In the genomic region with DNA sequence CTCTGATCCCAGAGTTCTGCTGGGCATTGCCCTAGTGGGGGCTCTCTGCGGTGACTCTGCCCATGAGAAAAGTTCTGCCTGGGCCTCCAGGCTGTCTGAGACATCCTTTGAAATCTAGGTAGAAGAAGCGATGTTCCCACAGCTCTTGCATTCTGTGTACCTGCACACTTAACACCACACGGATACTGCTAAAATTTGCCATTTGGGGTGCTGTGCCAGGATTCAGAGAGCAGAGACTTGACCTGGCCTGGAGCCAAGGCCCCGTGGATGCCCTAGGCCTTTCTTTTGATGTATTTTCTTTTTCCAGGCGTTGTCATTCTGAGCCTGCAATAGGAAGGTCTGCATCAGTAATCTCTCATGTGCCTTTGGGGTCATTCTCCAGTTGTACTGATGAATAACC, we compare ENCODE assay signal across 20 cellular contexts.
DNase-seq lines count a peak whose midpoint lies in the region; ATAC-seq and TF ChIP-seq lines count a peak whose summit lies in the region.
"Had no signal": no experiment of that assay in that cellular context is flagged by ENCODE, and none has a peak within 500 bp of the region (broad histone marks: within the 10 kb centered on the region; RNA-seq: fewer than 3 reads in every experiment).

No MANE protein-coding gene starts in this region.

- H3K9ac ChIP-seq in PC-3 (ENCODE audit: low read length): no peak overlapping the region

- H3K4me3 Mint-ChIP-seq in HFFc6: no peak overlapping the region
- H3K4me3 Mint-ChIP-seq: activated B cell treated with CpG ODN at 0.5 μM for 24 hours; activated CD8-positive, alpha-beta memory T cell treated with anti-CD3 and anti-CD28 coated beads, Interleukin-2, amount 10 ng/mL, durations not matched to agents 7 days and 5 days; CD14-positive monocyte had no signal

- POLR2A ChIA-PET in PC-3 (lab: Charles Lee; ENCODE audit: unreplicated experiment): no interaction called here

- intact Hi-C loops in PC-3 (cut with micrococcal nuclease): no loop called here

- H3K4me3 ChIP-seq in GM12875 (ENCODE audit: low read depth, low read length) (no peak overlapping the region), PC-3 (ENCODE audit: low read length) (no peak overlapping the region)
- H3K4me3 ChIP-seq: HAP-1, pancreas, tibial artery had no signal

- H3K27ac ChIP-seq in PC-3 (ENCODE audit: low read length): no peak overlapping the region
- H3K27ac ChIP-seq: pancreas, tibial artery had no signal

- no peaks in the 10 kb centered on the region for H3K4me1 Mint-ChIP-seq in HFFc6 (ENCODE audit: low read depth)
- H3K4me1 Mint-ChIP-seq: CD14-positive monocyte had no signal

- H3K9me2 ChIP-seq in PC-3 (replicated peaks; ENCODE audit: low read length): no peaks in the 10 kb centered on the region

- H2AFZ ChIP-seq in PC-3 (ENCODE audit: low read length): no peak overlapping the region

- no peaks in the 10 kb centered on the region for H4K20me1 ChIP-seq in PC-3 (ENCODE audit: low read length)

- H3K27me3 ChIP-seq in PC-3 (ENCODE audit: low read length): no peaks in the 10 kb centered on the region
- H3K27me3 ChIP-seq: pancreas, tibial artery had no signal

- BruUV-seq in PC-3 (replicated peaks; lab: Mats Ljungman, UMichigan): no TSS peak

- no peaks in the 10 kb centered on the region for H3K9me3 ChIP-seq in PC-3 (ENCODE audit: low read length)
- H3K9me3 ChIP-seq: HAP-1, pancreas, tibial artery had no signal

- no peak overlapping the region for H3K4me2 ChIP-seq in PC-3 (ENCODE audit: low read length)

- 0 out of 2 replicates have a peak, but pooled peaks have one; percentile 12 for TF ChIP-seq CTCF in GM12875 (IDR thresholded peaks at IDR 0.05; ENCODE audit: borderline replicate concordance, insufficient read depth, low read depth, low read length)
- TF ChIP-seq CTCF in PC-3 (conservative IDR thresholded peaks at IDR 0.05; ENCODE audit: low read depth, low read length): 0 out of 2 replicates have a peak, but pooled peaks have one; percentile 19
- no peak for TF ChIP-seq CTCF in HFFc6 (IDR thresholded peaks at IDR 0.05)
- no peak for TF ChIP-seq CTCF in GM20000 (IDR thresholded peaks at IDR 0.05; ENCODE audit: extremely low read depth, missing control alignments)

- no peaks in the 10 kb centered on the region for H3K27me3 Mint-ChIP-seq in HFFc6 (ENCODE audit: insufficient read depth)
- H3K27me3 Mint-ChIP-seq: activated B cell treated with CpG ODN at 0.5 μM for 24 hours had no signal

- no peak overlapping the region for H3K27ac Mint-ChIP-seq in HFFc6
- H3K27ac Mint-ChIP-seq: activated B cell treated with CpG ODN at 0.5 μM for 24 hours; activated CD8-positive, alpha-beta memory T cell treated with anti-CD3 and anti-CD28 coated beads, Interleukin-2, amount 10 ng/mL, durations not matched to agents 7 days and 5 days; CD14-positive monocyte had no signal

- no peaks in the 10 kb centered on the region for H3F3A ChIP-seq in PC-3 (ENCODE audit: low read length, unreplicated experiment)

- DNase-seq in DMS53 (lab: John Stamatoyannopoulos, UW): peak; percentile 35
- no peak for DNase-seq in DMS53 treated with DMSO at 0.1 percent for 48 hours (lab: John Stamatoyannopoulos, UW; ENCODE audit: unreplicated experiment)
- no peak for DNase-seq in PC-3
- peak; percentile 16 for DNase-seq in erythroblast (lab: John Stamatoyannopoulos, UW)
- DNase-seq in HFFc6: no peak
- DNase-seq in stimulated activated CD4-positive, alpha-beta T cell treated with anti-CD3 and anti-CD28 coated beads, Interleukin-2, amount 100 ng/mL, for 48 hours: no peak
- no peak for DNase-seq in GM20000 (ENCODE audit: low spot score)
- DNase-seq: activated B cell treated with CpG ODN at 0.5 μM for 24 hours; activated CD8-positive, alpha-beta memory T cell treated with anti-CD3 and anti-CD28 coated beads, Interleukin-2, amount 10 ng/mL, durations not matched to agents 7 days and 5 days; activated gamma-delta T cell; anterior cingulate cortex; EL; MM.1S; NCI-H1930; NCI-H526; pancreas; tibial artery had no signal

- no peak for ATAC-seq in PC-3
- ATAC-seq: activated CD8-positive, alpha-beta memory T cell treated with anti-CD3 and anti-CD28 coated beads, Interleukin-2, amount 10 ng/mL, durations not matched to agents 7 days and 5 days; pancreas had no signal

- H3K9me3 Mint-ChIP-seq in HFFc6: no peaks in the 10 kb centered on the region
- H3K9me3 Mint-ChIP-seq: activated B cell treated with CpG ODN at 0.5 μM for 24 hours, CD14-positive monocyte had no signal

- H3K4me1 ChIP-seq in PC-3 (ENCODE audit: insufficient read depth, low read length): no peaks in the 10 kb centered on the region
- H3K4me1 ChIP-seq: HAP-1, pancreas, tibial artery had no signal

- CTCF ChIA-PET in PC-3 (lab: Charles Lee): no interaction called here

- H3K36me3 ChIP-seq in PC-3 (ENCODE audit: low read depth, low read length): no peaks in the 10 kb centered on the region
- H3K36me3 ChIP-seq: HAP-1, pancreas, tibial artery had no signal

- no peak for TF ChIP-seq POLR2A in erythroblast (IDR thresholded peaks at IDR 0.05; ENCODE audit: low read length)

- no peaks in the 10 kb centered on the region for H3K36me3 Mint-ChIP-seq in HFFc6 (ENCODE audit: low read depth)
- H3K36me3 Mint-ChIP-seq: activated CD8-positive, alpha-beta memory T cell treated with anti-CD3 and anti-CD28 coated beads, Interleukin-2, amount 10 ng/mL, durations not matched to agents 7 days and 5 days; CD14-positive monocyte had no signal

- no peaks in the 10 kb centered on the region for H3K79me2 ChIP-seq in PC-3 (ENCODE audit: low read length)

Comparison
In these comparisons a context has a peak if more than half of its experiments do, and no peak if none do; other contexts are left out.
1. DNase-seq: peak in DMS53 (single experiment) and erythroblast (2 of 2); none in DMS53 treated with DMSO at 0.1 percent for 48 hours (single experiment), PC-3 (single experiment), HFFc6 (single experiment), stimulated activated CD4-positive, alpha-beta T cell treated with anti-CD3 and anti-CD28 coated beads, Interleukin-2, amount 100 ng/mL, for 48 hours (0 of 2) and GM20000 (single experiment).
2. CTCF ChIP-seq: peak in GM12875 (single experiment) and PC-3 (single experiment); none in HFFc6 (single experiment) and GM20000 (single experiment).